9 cellular contexts compared by ENCODE assay signal in the genomic region with DNA sequence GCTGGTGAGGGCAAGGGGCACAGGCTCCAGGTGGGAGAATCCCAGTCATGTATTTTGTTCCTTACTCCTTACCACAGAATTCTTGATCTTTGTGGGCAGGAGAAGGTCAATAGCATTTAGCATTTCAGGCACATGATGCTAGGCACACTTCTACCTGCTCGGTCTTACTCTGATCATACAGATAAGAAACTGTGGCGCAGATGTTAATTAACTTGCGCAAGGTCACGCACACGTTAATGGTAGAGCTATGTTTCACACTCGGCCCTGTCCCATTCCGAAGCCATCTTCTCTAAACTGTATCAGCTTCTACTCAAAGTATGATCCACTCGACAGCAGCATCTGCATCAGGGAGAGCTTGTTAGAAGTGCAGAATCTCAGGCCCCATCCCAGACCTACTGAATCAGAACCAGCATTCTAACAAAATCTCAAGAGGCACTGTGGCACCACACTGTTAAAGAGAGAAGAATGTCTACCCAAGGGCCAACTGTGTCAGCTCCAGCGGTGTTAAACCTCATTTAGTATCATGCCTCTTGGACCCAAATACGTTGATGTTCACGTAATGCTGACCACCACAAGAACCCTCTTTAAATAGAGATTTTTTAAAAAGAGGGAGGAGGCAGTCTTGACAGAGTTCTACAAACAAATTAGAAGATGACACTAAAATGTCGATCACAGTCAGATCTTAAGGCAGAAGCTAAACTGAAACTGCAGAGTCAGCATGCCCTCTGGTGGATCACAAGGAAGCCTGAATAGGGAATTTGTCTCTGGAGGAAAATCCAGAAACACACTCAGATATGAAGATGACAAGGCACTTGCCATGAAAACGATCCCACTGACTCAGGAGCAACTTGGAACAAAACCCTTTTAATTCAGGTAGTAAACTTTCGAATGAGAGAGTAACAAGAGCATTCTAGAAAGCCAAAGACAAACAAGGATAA. TPM values are rescaled to one million over a fixed set of nuclear protein-coding genes. Genes with fewer than 3 reads are reported as not detected.
DNase-seq lines count a peak whose midpoint lies in the region; ATAC-seq, FAIRE-seq and TF ChIP-seq lines count a peak whose summit lies in the region.
"Had no signal": no experiment of that assay in that cellular context is flagged by ENCODE, and none has a peak within 500 bp of the region (broad histone marks: within the 10 kb centered on the region; RNA-seq: fewer than 3 reads in every experiment).

No MANE protein-coding gene starts in this region.

- TF ChIP-seq POLR2A in upper lobe of left lung (IDR thresholded peaks at IDR 0.05), result no peak

- H3K27me3 ChIP-seq in astrocyte (ENCODE audit: insufficient read depth, low read length) (no peaks in the 10 kb centered on the region), upper lobe of left lung (no peaks in the 10 kb centered on the region)

- no peaks in the 10 kb centered on the region for H3K9me3 Mint-ChIP-seq in astrocyte (ENCODE audit: unreplicated experiment)
- H3K9me3 Mint-ChIP-seq in activated naive CD8-positive, alpha-beta T cell treated with anti-CD3 and anti-CD28 coated beads for 36 hours, result peaks cover 2% of the 10 kb centered on the region

- no peak overlapping the region for H3K4me3 ChIP-seq in astrocyte (ENCODE audit: insufficient read depth, low read depth, low read length)
- peak overlapping the region; percentile 2 to 6 for H3K4me3 ChIP-seq in kidney (ENCODE audit: low read length in 2 of 2)
- no peak overlapping the region for H3K4me3 ChIP-seq in upper lobe of left lung

- H3K27ac Mint-ChIP-seq in astrocyte (ENCODE audit: unreplicated experiment), result no peak overlapping the region
- no peak overlapping the region for H3K27ac Mint-ChIP-seq in activated naive CD8-positive, alpha-beta T cell treated with anti-CD3 and anti-CD28 coated beads for 36 hours

- intact Hi-C loops in kidney (cut with DNase I), result loop anchor here (10.0 kb wide), 1 partner anchor 238 kb away; no protein-coding TSS in a partner anchor

- H3K4me2 ChIP-seq in astrocyte (ENCODE audit: low read length), result no peak overlapping the region

- TF ChIP-seq EP300 in upper lobe of left lung (IDR thresholded peaks at IDR 0.05), result no peak

- 66 to 71% methylated on average over 14 of the region's 14 CpGs for WGBS in upper lobe of left lung, 2 donors

- peaks cover 4% of the 10 kb centered on the region for H3K36me3 Mint-ChIP-seq in astrocyte (ENCODE audit: low read depth, unreplicated experiment)
- no peaks in the 10 kb centered on the region for H3K36me3 Mint-ChIP-seq in activated naive CD8-positive, alpha-beta T cell treated with anti-CD3 and anti-CD28 coated beads for 36 hours
- H3K36me3 Mint-ChIP-seq: CD4-positive, CD25-positive, alpha-beta regulatory T cell had no signal

- H2AFZ ChIP-seq in astrocyte (ENCODE audit: low read depth, low read length), result no peak overlapping the region

- H3K4me1 Mint-ChIP-seq in astrocyte (ENCODE audit: low read depth, unreplicated experiment), result peaks cover 26% of the 10 kb centered on the region
- H3K4me1 Mint-ChIP-seq in activated naive CD8-positive, alpha-beta T cell treated with anti-CD3 and anti-CD28 coated beads for 36 hours, result no peaks in the 10 kb centered on the region
- H3K4me1 Mint-ChIP-seq: CD4-positive, CD25-positive, alpha-beta regulatory T cell had no signal

- H3K27me3 Mint-ChIP-seq in astrocyte (ENCODE audit: low read depth, unreplicated experiment), result peaks cover under 1% of the 10 kb centered on the region
- H3K27me3 Mint-ChIP-seq in activated naive CD8-positive, alpha-beta T cell treated with anti-CD3 and anti-CD28 coated beads for 36 hours, result peaks cover 31% of the 10 kb centered on the region

- H3K4me3 Mint-ChIP-seq in astrocyte (ENCODE audit: unreplicated experiment), result no peak overlapping the region
- no peak overlapping the region for H3K4me3 Mint-ChIP-seq in activated naive CD8-positive, alpha-beta T cell treated with anti-CD3 and anti-CD28 coated beads for 36 hours
- H3K4me3 Mint-ChIP-seq: CD4-positive, CD25-positive, alpha-beta regulatory T cell had no signal

- peak; percentile 33 for TF ChIP-seq CTCF in astrocyte (IDR thresholded peaks at IDR 0.05; ENCODE audit: insufficient read depth, low read depth, low read length)
- peak; percentile 58 for TF ChIP-seq CTCF in kidney (IDR thresholded peaks at IDR 0.05; ENCODE audit: borderline replicate concordance, extremely low read depth, insufficient read depth)
- TF ChIP-seq CTCF in upper lobe of left lung (IDR thresholded peaks at IDR 0.05), result peak in 3 of 6 experiments; percentile 42 to 58 (median 50)

- no peaks in the 10 kb centered on the region for H3K4me1 ChIP-seq in astrocyte (ENCODE audit: insufficient read depth, low read length)
- peaks cover 2 to 3% of the 10 kb centered on the region in 2 donors for H3K4me1 ChIP-seq in kidney (ENCODE audit: control insufficient read depth in 1 of 2, insufficient read depth in 1 of 2, low read depth in 1 of 2, low read length in 2 of 2)
- H3K4me1 ChIP-seq in upper lobe of left lung, result peaks cover 7 to 10% (median 7%) of the 10 kb centered on the region in 4 donors

- FAIRE-seq in astrocyte (lab: Jason Lieb, UNC) (peak; percentile 67), kidney (lab: Jason Lieb, UNC) (peak; percentile 6)

- H3K27ac ChIP-seq in astrocyte (ENCODE audit: low read depth, low read length) (no peak overlapping the region), kidney (ENCODE audit: low read depth in 2 of 2, low read length in 2 of 2) (no peak overlapping the region), upper lobe of left lung (peak overlapping the region; percentile 8 to 54 (median 46))

- no peaks in the 10 kb centered on the region for H4K20me1 ChIP-seq in astrocyte (ENCODE audit: insufficient read depth, low read length)

- no peak overlapping the region for H3K9ac ChIP-seq in astrocyte (ENCODE audit: low read length)
- H3K9ac ChIP-seq in kidney (ENCODE audit: low read length in 2 of 2), result no peak overlapping the region

- H3K36me3 ChIP-seq in astrocyte (ENCODE audit: insufficient read depth, low read length), result no peaks in the 10 kb centered on the region
- no peaks in the 10 kb centered on the region for H3K36me3 ChIP-seq in kidney (ENCODE audit: control insufficient read depth in 1 of 2, insufficient read depth in 2 of 2, low read length in 2 of 2)
- H3K36me3 ChIP-seq in upper lobe of left lung, result no peaks in the 10 kb centered on the region

- DNase-seq in NCI-H748 (lab: John Stamatoyannopoulos, UW; ENCODE audit: unreplicated experiment), result peak; percentile 44
- DNase-seq in NCI-H748 treated with DMSO at 0.1 percent for 48 hours (lab: John Stamatoyannopoulos, UW), result no peak
- DNase-seq in astrocyte (ENCODE audit: low read depth), result peak; percentile 42
- DNase-seq in kidney, result no peak
- DNase-seq in upper lobe of left lung, result no peak
- no peak for DNase-seq in activated CD4-positive, alpha-beta T cell treated with anti-CD3 and anti-CD28 coated beads, Interleukin-2, amount 50 U/mL, for 1 hour
- DNase-seq in GM19240 (ENCODE audit: insufficient read length, low spot score), result no peak
- DNase-seq in activated naive CD8-positive, alpha-beta T cell treated with anti-CD3 and anti-CD28 coated beads for 36 hours, result no peak
- DNase-seq: CD4-positive, CD25-positive, alpha-beta regulatory T cell had no signal

- H3K9me3 ChIP-seq in astrocyte (ENCODE audit: insufficient read depth, low read depth, low read length) (no peaks in the 10 kb centered on the region), kidney (ENCODE audit: control insufficient read depth in 1 of 2, low read length in 2 of 2) (no peaks in the 10 kb centered on the region), upper lobe of left lung (no peaks in the 10 kb centered on the region)

- peak in 1 of 2 donors; percentile 46 for ATAC-seq in upper lobe of left lung (ENCODE audit: low FRiP score in 2 of 2)

- no peaks in the 10 kb centered on the region for H3K79me2 ChIP-seq in astrocyte (ENCODE audit: insufficient read depth, low read length)

RNA-seq across cellular contexts. Expression of gene STXBP6, which starts 7.3 kb away (rescaled TPM):
- total RNA-seq in astrocyte, result 27.1 and 27.5 TPM in 2 replicates
- 3.9 TPM for total RNA-seq in kidney
- polyA plus RNA-seq in kidney (ENCODE audit: insufficient read depth, low read depth, low replicate concordance), result 2.8 TPM
- total RNA-seq in upper lobe of left lung, result 10 to 100 TPM; 13.6 to 38.3 (median 23.7) TPM
- total RNA-seq in activated naive CD8-positive, alpha-beta T cell treated with anti-CD3 and anti-CD28 coated beads for 36 hours, result not detected
- total RNA-seq: CD4-positive, CD25-positive, alpha-beta regulatory T cell had no signal
- polyA plus RNA-seq: CD4-positive, CD25-positive, alpha-beta regulatory T cell had no signal

Comparison
In these comparisons a context has a peak if more than half of its experiments do, and no peak if none do; other contexts are left out.
1. DNase-seq: peak in NCI-H748 (single experiment) and astrocyte (single experiment); none in NCI-H748 treated with DMSO at 0.1 percent for 48 hours (single experiment), kidney (single experiment), upper lobe of left lung (0 of 2), activated CD4-positive, alpha-beta T cell treated with anti-CD3 and anti-CD28 coated beads, Interleukin-2, amount 50 U/mL, for 1 hour (single experiment), GM19240 (single experiment) and activated naive CD8-positive, alpha-beta T cell treated with anti-CD3 and anti-CD28 coated beads for 36 hours (single experiment).
2. H3K27ac ChIP-seq: peak in upper lobe of left lung (4 of 4); none in astrocyte (single experiment) and kidney (0 of 2).
3. H3K4me3 ChIP-seq: peak in kidney (2 of 2); none in astrocyte (single experiment) and upper lobe of left lung (0 of 4).